8 cellular contexts compared by ENCODE assay signal in the genomic region with DNA sequence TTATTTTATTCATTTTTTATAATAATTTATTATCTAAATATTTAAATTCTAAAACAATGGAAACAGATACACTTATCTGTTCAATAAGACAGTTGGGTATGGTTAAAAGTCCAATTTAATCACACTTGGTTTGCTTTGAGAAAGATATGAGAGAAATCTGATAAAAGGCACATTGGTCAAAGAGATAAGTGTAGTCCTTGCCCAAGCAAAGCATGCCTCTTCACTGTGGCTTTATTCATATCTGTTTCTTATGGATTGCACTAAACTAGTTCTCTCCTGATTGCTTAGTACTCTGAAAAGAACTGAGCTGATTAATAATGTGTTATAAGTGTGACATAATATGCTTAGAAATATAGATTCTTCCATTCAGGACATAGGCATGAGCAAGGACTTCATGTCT. TPM values are rescaled to one million over a fixed set of nuclear protein-coding genes. Genes with fewer than 3 reads are reported as not detected.
"Had no signal": no experiment of that assay in that cellular context is flagged by ENCODE, and none has a peak within 500 bp of the region (broad histone marks: within the 10 kb centered on the region; RNA-seq: fewer than 3 reads in every experiment).

No MANE protein-coding gene starts in this region.

- FAIRE-seq: H1, H54, HepG2 had no signal

- DNase-seq: H9, HCEC 1CT, KG1 had no signal

- ATAC-seq: GM23338, HepG2 had no signal

RNA-seq across cellular contexts. Expression of gene CXCL1, which starts 39.8 kb away (rescaled TPM):
- total RNA-seq: HT1080 had no signal

RNA-seq across cellular contexts. Expression of gene PF4V1, which starts 55.9 kb away (rescaled TPM):
- total RNA-seq: H1, H9, HepG2, HT1080 had no signal
